ENCODE assay signal across 22 cellular contexts in the genomic region with DNA sequence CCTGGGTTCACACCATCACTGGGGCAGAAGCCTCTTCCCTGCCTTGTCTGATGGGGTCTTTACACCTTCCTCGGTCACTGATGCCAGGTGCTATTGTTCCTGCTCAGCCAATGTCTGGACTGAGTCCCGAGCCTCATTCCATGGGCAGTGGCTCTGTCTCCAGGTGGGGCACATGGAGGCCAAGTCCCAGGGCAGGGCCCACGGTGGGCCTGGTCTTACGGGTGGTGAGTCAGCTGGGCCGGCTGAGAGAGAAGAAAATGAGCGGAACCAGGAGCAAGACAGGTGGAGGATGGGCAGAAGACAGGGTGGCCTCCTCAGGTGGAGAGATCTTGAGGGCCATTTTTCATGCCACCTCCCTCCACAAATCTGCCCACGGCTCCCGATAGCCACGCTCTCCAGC.
DNase-seq lines count a peak whose midpoint lies in the region; ATAC-seq and TF ChIP-seq lines count a peak whose summit lies in the region.
"Had no signal": no experiment of that assay in that cellular context is flagged by ENCODE, and none has a peak within 500 bp of the region (broad histone marks: within the 10 kb centered on the region; RNA-seq: fewer than 3 reads in every experiment).

No MANE protein-coding gene starts in this region.

- intact Hi-C loops in spleen (cut with DNase I; ENCODE audit: low total_unique reads), result no loop called here
- intact Hi-C loops in activated CD8-positive, alpha-beta T cell treated with anti-CD3 and anti-CD28 coated beads for 36 hours (cut with micrococcal nuclease), result no loop called here

- H4K20me1 ChIP-seq in BLaER1, result peaks cover 12% of the 10 kb centered on the region; the same call in 1 of the 2 replicates

- H3K4me3 ChIP-seq in BLaER1, result no peak overlapping the region
- no peak overlapping the region for H3K4me3 ChIP-seq in Peyer's patch
- H3K4me3 ChIP-seq in spleen, result no peak overlapping the region
- H3K4me3 ChIP-seq: GM12878, GM23338, PC-9 had no signal

- no peaks in the 10 kb centered on the region for H3K36me3 Mint-ChIP-seq in activated CD8-positive, alpha-beta T cell treated with anti-CD3 and anti-CD28 coated beads for 36 hours (ENCODE audit: low read depth)
- no peaks in the 10 kb centered on the region for H3K36me3 Mint-ChIP-seq in activated T-helper 17 cell treated with anti-CD3 and anti-CD28 coated beads, Interleukin-2, amount 50 U/mL, for 72 hours (ENCODE audit: low read depth)
- H3K36me3 Mint-ChIP-seq: CD4-positive, alpha-beta memory T cell; IgD-negative memory B cell had no signal

- H3K27me3 ChIP-seq in BLaER1 (no peaks in the 10 kb centered on the region), Peyer's patch (no peaks in the 10 kb centered on the region), spleen (replicated peaks in 1 of 7) (no peaks in the 10 kb centered on the region)

- H3K9me3 Mint-ChIP-seq in activated CD8-positive, alpha-beta T cell treated with anti-CD3 and anti-CD28 coated beads for 36 hours, result no peaks in the 10 kb centered on the region
- no peaks in the 10 kb centered on the region for H3K9me3 Mint-ChIP-seq in activated T-helper 17 cell treated with anti-CD3 and anti-CD28 coated beads, Interleukin-2, amount 50 U/mL, for 72 hours
- H3K9me3 Mint-ChIP-seq: GM23338, IgD-negative memory B cell had no signal

- H3K4me1 ChIP-seq in BLaER1 (peaks cover 53% of the 10 kb centered on the region), Peyer's patch (no peaks in the 10 kb centered on the region), spleen (peaks cover 0 to 28% (median 12%) of the 10 kb centered on the region in 6 donors)
- H3K4me1 ChIP-seq: Caco-2 had no signal

- DNase-seq in Peyer's patch (peak in 2 of 3 donors; percentile 13 to 35), mesenteric fat pad (ENCODE audit: low spot score) (peak; percentile 74), spleen (peak; percentile 67), 8988T (no peak)
- DNase-seq in activated CD8-positive, alpha-beta T cell treated with anti-CD3 and anti-CD28 coated beads for 36 hours, result no peak
- DNase-seq: CD4-positive, alpha-beta memory T cell; DMS 273 treated with DMSO at 0.1 percent for 48 hours; DMS79 treated with DMSO at 0.1 percent for 48 hours; NCI-H1105; NCI-H146; NCI-H2029; NCI-H2227 treated with DMSO at 0.1 percent for 48 hours; NCI-H510A treated with DMSO at 0.1 percent for 48 hours; NCI-H748 treated with DMSO at 0.1 percent for 48 hours; PC-9 had no signal

- H3K9ac ChIP-seq in BLaER1, result no peak overlapping the region

- H3K4me2 ChIP-seq in BLaER1, result peak overlapping the region; percentile 97
- H3K4me2 ChIP-seq: GM23338, PC-9 had no signal

- ATAC-seq in activated CD8-positive, alpha-beta T cell treated with anti-CD3 and anti-CD28 coated beads for 36 hours, result no peak
- ATAC-seq in activated T-helper 17 cell treated with anti-CD3 and anti-CD28 coated beads, Interleukin-2, amount 50 U/mL, for 72 hours (replicated peaks), result no peak
- ATAC-seq: GM12878, GM23338 had no signal

- H3K4me3 Mint-ChIP-seq in activated CD8-positive, alpha-beta T cell treated with anti-CD3 and anti-CD28 coated beads for 36 hours, result no peak overlapping the region
- no peak overlapping the region for H3K4me3 Mint-ChIP-seq in activated T-helper 17 cell treated with anti-CD3 and anti-CD28 coated beads, Interleukin-2, amount 50 U/mL, for 72 hours
- H3K4me3 Mint-ChIP-seq: GM23338 had no signal

- H3K36me3 ChIP-seq in BLaER1 (no peaks in the 10 kb centered on the region), Peyer's patch (no peaks in the 10 kb centered on the region), spleen (no peaks in the 10 kb centered on the region)

- no peak overlapping the region for H3K27ac ChIP-seq in BLaER1
- no peak overlapping the region for H3K27ac ChIP-seq in Peyer's patch
- H3K27ac ChIP-seq in spleen, result no peak overlapping the region
- H3K27ac ChIP-seq: PC-9, RWPE1 had no signal

- H3K27me3 Mint-ChIP-seq in activated CD8-positive, alpha-beta T cell treated with anti-CD3 and anti-CD28 coated beads for 36 hours, result no peaks in the 10 kb centered on the region
- H3K27me3 Mint-ChIP-seq in activated T-helper 17 cell treated with anti-CD3 and anti-CD28 coated beads, Interleukin-2, amount 50 U/mL, for 72 hours, result no peaks in the 10 kb centered on the region

- no peak overlapping the region for H3K27ac Mint-ChIP-seq in activated CD8-positive, alpha-beta T cell treated with anti-CD3 and anti-CD28 coated beads for 36 hours
- no peak overlapping the region for H3K27ac Mint-ChIP-seq in activated T-helper 17 cell treated with anti-CD3 and anti-CD28 coated beads, Interleukin-2, amount 50 U/mL, for 72 hours
- H3K27ac Mint-ChIP-seq: CD4-positive, alpha-beta memory T cell; GM23338; IgD-negative memory B cell had no signal

- no peak for TF ChIP-seq CTCF in Peyer's patch (IDR thresholded peaks at IDR 0.05)
- no peak for TF ChIP-seq CTCF in spleen (IDR thresholded peaks at IDR 0.05 in 8 of 11, conservative IDR thresholded peaks at IDR 0.05 in 3 of 11)
- no peak for TF ChIP-seq CTCF in activated CD8-positive, alpha-beta T cell treated with anti-CD3 and anti-CD28 coated beads for 36 hours (IDR thresholded peaks at IDR 0.05)

- no peaks in the 10 kb centered on the region for H3K4me1 Mint-ChIP-seq in activated CD8-positive, alpha-beta T cell treated with anti-CD3 and anti-CD28 coated beads for 36 hours (ENCODE audit: low read depth)
- H3K4me1 Mint-ChIP-seq in activated T-helper 17 cell treated with anti-CD3 and anti-CD28 coated beads, Interleukin-2, amount 50 U/mL, for 72 hours, result no peaks in the 10 kb centered on the region
- H3K4me1 Mint-ChIP-seq: CD4-positive, alpha-beta memory T cell had no signal

- WGBS in spleen, 5 donors, result 86 to 94% (median 92%) methylated on average over 9 of the region's 9 CpGs

- H3K9me3 ChIP-seq in BLaER1, result no peaks in the 10 kb centered on the region
- H3K9me3 ChIP-seq in Peyer's patch, result no peaks in the 10 kb centered on the region
- no peaks in the 10 kb centered on the region for H3K9me3 ChIP-seq in spleen
- H3K9me3 ChIP-seq: Caco-2 had no signal

- POLR2A ChIA-PET in activated CD8-positive, alpha-beta T cell treated with anti-CD3 and anti-CD28 coated beads for 36 hours (lab: Charles Lee), result no interaction called here

- CTCF ChIA-PET in activated CD8-positive, alpha-beta T cell treated with anti-CD3 and anti-CD28 coated beads for 36 hours (lab: Charles Lee), result interaction anchor here (1.5 kb wide), 1 partner anchor 15 kb away, joined by 3 read pairs; no protein-coding TSS in a partner anchor

- no peak for TF ChIP-seq POLR2A in Peyer's patch (IDR thresholded peaks at IDR 0.05)
- no peak for TF ChIP-seq POLR2A in spleen (IDR thresholded peaks at IDR 0.05)

Comparison
In these comparisons a context has a peak if more than half of its experiments do, and no peak if none do; other contexts are left out.
1. DNase-seq: peak in Peyer's patch (2 of 3), mesenteric fat pad (single experiment) and spleen (single experiment); none in 8988T (single experiment) and activated CD8-positive, alpha-beta T cell treated with anti-CD3 and anti-CD28 coated beads for 36 hours (single experiment).